Comparison of ENCODE assay signal across 16 cellular contexts in genomic region chr10:51894752-51895151, GRCh38.
DNase-seq lines count a peak whose midpoint lies in the region; ATAC-seq, FAIRE-seq and TF ChIP-seq lines count a peak whose summit lies in the region.
"Had no signal": no experiment of that assay in that cellular context is flagged by ENCODE, and none has a peak within 500 bp of the region (broad histone marks: within the 10 kb centered on the region; RNA-seq: fewer than 3 reads in every experiment).

No MANE protein-coding gene starts in this region.

- DNase-seq in AG09309 (ENCODE audit: low read depth) (peak; percentile 39), brain microvascular endothelial cell (peak; percentile 43), pancreas (no peak), kidney glomerular epithelial cell (lab: John Stamatoyannopoulos, UW) (no peak), GM12891 (ENCODE audit: insufficient read length, low spot score) (no peak), 8988T (no peak)
- DNase-seq: activated T-cell treated with anti-CD3 and anti-CD28 coated beads, Interleukin-2, amount 50 U/mL, for 4 hours; COR-L47; upper lobe of left lung had no signal

- no peak for TF ChIP-seq EP300 in gastroesophageal sphincter (IDR thresholded peaks at IDR 0.05)

- TF ChIP-seq POLR2A in gastroesophageal sphincter (IDR thresholded peaks at IDR 0.05) (no peak), GM12891 (IDR thresholded peaks at IDR 0.05; ENCODE audit: low read depth, low read length) (no peak)

- H3K9me3 ChIP-seq in gastroesophageal sphincter (no peaks in the 10 kb centered on the region), pancreas (no peaks in the 10 kb centered on the region)
- H3K9me3 ChIP-seq: Peyer's patch, upper lobe of left lung had no signal

- in situ Hi-C loops in brain microvascular endothelial cell (cut with HindIII; ENCODE audit: low pct_ligation_motif_present, low sequenced_read_pairs): no loop called here

- WGBS in gastroesophageal sphincter (ENCODE audit: low coverage in 1 of 2), 2 donors: 50 to 65% methylated on average over 3 of the region's 3 CpGs
- 91 to 92% methylated on average over 3 of the region's 3 CpGs for WGBS in pancreas, 2 donors

- H3K36me3 ChIP-seq in brain microvascular endothelial cell (replicated peaks): no peaks in the 10 kb centered on the region
- no peaks in the 10 kb centered on the region for H3K36me3 ChIP-seq in gastroesophageal sphincter
- H3K36me3 ChIP-seq in pancreas: no peaks in the 10 kb centered on the region
- H3K36me3 ChIP-seq: Peyer's patch, upper lobe of left lung had no signal

- H3K4me3 ChIP-seq in AG09309 (ENCODE audit: control insufficient read depth, low read depth, low read length) (no peak overlapping the region), brain microvascular endothelial cell (ENCODE audit: low read depth, low read length) (no peak overlapping the region), gastroesophageal sphincter (no peak overlapping the region), pancreas (no peak overlapping the region)
- H3K4me3 ChIP-seq: GM23338, K562, Peyer's patch, upper lobe of left lung had no signal

- TF ChIP-seq CTCF in AG09309 (IDR thresholded peaks at IDR 0.05; ENCODE audit: control insufficient read depth, insufficient read depth, low read depth, low read length, missing control alignments) (no peak), brain microvascular endothelial cell (IDR thresholded peaks at IDR 0.05; ENCODE audit: low read depth, low read length, missing control alignments) (no peak), gastroesophageal sphincter (IDR thresholded peaks at IDR 0.05) (no peak), pancreas (IDR thresholded peaks at IDR 0.05) (no peak)

- intact Hi-C loops in pancreas (cut with DNase I): no loop called here

- FAIRE-seq in pancreas (lab: Jason Lieb, UNC): no peak
- no peak for FAIRE-seq in GM12891 (lab: Jason Lieb, UNC)
- FAIRE-seq: endometrium, K562 had no signal

- H3K4me1 ChIP-seq in gastroesophageal sphincter (peaks cover 0 to 6% (median 5%) of the 10 kb centered on the region in 3 donors), pancreas (peaks cover 0 to 23% (median 0%) of the 10 kb centered on the region in 3 donors)
- H3K4me1 ChIP-seq: Peyer's patch had no signal

- peak overlapping the region; percentile 85 for H3K27ac ChIP-seq in brain microvascular endothelial cell
- peak overlapping the region; percentile 18 to 46 (median 32) for H3K27ac ChIP-seq in gastroesophageal sphincter
- no peak overlapping the region for H3K27ac ChIP-seq in pancreas
- H3K27ac ChIP-seq: Peyer's patch had no signal

- ATAC-seq in gastroesophageal sphincter: peak; percentile 53
- ATAC-seq in pancreas: peak in 3 of 4 donors; percentile 53 to 60 (median 57)
- no peak for ATAC-seq in GM18511 (IDR thresholded peaks at IDR 0.05; ENCODE audit: unreplicated experiment)
- ATAC-seq: activated T-cell treated with anti-CD3 and anti-CD28 coated beads, Interleukin-2, amount 50 U/mL, for 4 hours; GM23338; K562; stimulated activated effector memory CD8-positive, alpha-beta T cell treated with anti-CD3 and anti-CD28 coated beads, Interleukin-12 subunit alpha, Interleukin-12 subunit beta, amount 100 ng/mL, for 72 hours had no signal

- H3K27me3 ChIP-seq in brain microvascular endothelial cell (replicated peaks) (no peaks in the 10 kb centered on the region), gastroesophageal sphincter (no peaks in the 10 kb centered on the region), pancreas (no peaks in the 10 kb centered on the region)
- H3K27me3 ChIP-seq: Peyer's patch, upper lobe of left lung had no signal

TF ChIP-seq in GM12891, 5 proteins besides CTCF, POLR2A, EP300 and RAD21:
- TF ChIP-seq PAX5 (IDR thresholded peaks at IDR 0.05; ENCODE audit: insufficient read depth, low read length, severe bottlenecking): no peak
- no peak for TF ChIP-seq POLR2AphosphoS5 (IDR thresholded peaks at IDR 0.05; ENCODE audit: low read depth, low read length)
- TF ChIP-seq POU2F2 (IDR thresholded peaks at IDR 0.05; ENCODE audit: low read depth, low read length): no peak
- TF ChIP-seq TAF1 (IDR thresholded peaks at IDR 0.05; ENCODE audit: low read depth, low read length): no peak
- no peak for TF ChIP-seq SPI1 (IDR thresholded peaks at IDR 0.05; ENCODE audit: low read depth, low read length)

Comparison
In these comparisons a context has a peak if more than half of its experiments do, and no peak if none do; other contexts are left out.
1. DNase-seq: peak in AG09309 (single experiment) and brain microvascular endothelial cell (single experiment); none in pancreas (0 of 6), kidney glomerular epithelial cell (single experiment), GM12891 (single experiment) and 8988T (single experiment).
2. H3K27ac ChIP-seq: peak in brain microvascular endothelial cell (single experiment) and gastroesophageal sphincter (4 of 4); none in pancreas (0 of 4).